ENCODE assay signal across 1 cellular context in genomic region chr1:180213401-180214177, GRCh38.
TF ChIP-seq lines count a peak whose summit lies in the region.

No MANE protein-coding gene starts in this region.

TF ChIP-seq in K562, 482 proteins besides CTCF, POLR2A, EP300 and RAD21 (continued from another document and continues in another):
- no peak for TF ChIP-seq HOMEZ (CRISPR knock-in tag; IDR thresholded peaks at IDR 0.05)
- TF ChIP-seq TEAD4 (IDR thresholded peaks at IDR 0.05; ENCODE audit: low read length) = no peak; the same call in 1 of the 2 replicates
- TF ChIP-seq TEAD4 (CRISPR knock-in tag; IDR thresholded peaks at IDR 0.05; ENCODE audit: borderline replicate concordance) = no peak
- peak; percentile 49 for TF ChIP-seq ELF1 (tag; IDR thresholded peaks at IDR 0.05)
- TF ChIP-seq ZNF707 (CRISPR knock-in tag; conservative IDR thresholded peaks at IDR 0.05) = no peak
- TF ChIP-seq ILF3 (IDR thresholded peaks at IDR 0.05; ENCODE audit: borderline replicate concordance) = no peak
- no peak for TF ChIP-seq GTF2A2 (tag; IDR thresholded peaks at IDR 0.05)
- TF ChIP-seq RAD51 (IDR thresholded peaks at IDR 0.05; ENCODE audit: borderline replicate concordance, low read depth) = peak; percentile 99
- no peak for TF ChIP-seq HNRNPK (IDR thresholded peaks at IDR 0.05; ENCODE audit: low read depth, low read length, poor library complexity, severe bottlenecking)
- peak; percentile 69; the same call in 1 of the 2 replicates for TF ChIP-seq MITF (IDR thresholded peaks at IDR 0.05)
- no peak for TF ChIP-seq ARID3B (CRISPR knock-in tag; IDR thresholded peaks at IDR 0.05; ENCODE audit: borderline replicate concordance)
- TF ChIP-seq E2F1 (CRISPR knock-in tag; IDR thresholded peaks at IDR 0.05) = 0 out of 2 replicates have a peak, but pooled peaks have one; percentile 30
- peak; percentile 38 for TF ChIP-seq TFAP4 (CRISPR knock-in tag; IDR thresholded peaks at IDR 0.05; ENCODE audit: borderline replicate concordance)
- TF ChIP-seq ZNF384 (IDR thresholded peaks at IDR 0.05; ENCODE audit: low read depth, low read length) = no peak
- TF ChIP-seq ZNF639 (CRISPR knock-in tag; conservative IDR thresholded peaks at IDR 0.05 in 1 of 2, IDR thresholded peaks at IDR 0.05 in 1 of 2) = peak in 1 of 2 experiments; percentile 35; a peak in 1 of 4 replicates
- peak; percentile 96 for TF ChIP-seq USF2 (CRISPR knock-in tag; IDR thresholded peaks at IDR 0.05)
- no peak for TF ChIP-seq DNMT1 (IDR thresholded peaks at IDR 0.05)
- TF ChIP-seq MTA3 (IDR thresholded peaks at IDR 0.05; ENCODE audit: borderline replicate concordance) = 0 out of 2 replicates have a peak, but pooled peaks have one; percentile 29
- TF ChIP-seq KHSRP (IDR thresholded peaks at IDR 0.05) = no peak
- no peak for TF ChIP-seq THAP7 (CRISPR knock-in tag; IDR thresholded peaks at IDR 0.05)
- TF ChIP-seq ZNF79 (CRISPR knock-in tag; IDR thresholded peaks at IDR 0.05; ENCODE audit: low read depth) = no peak
- peak; percentile 59 for TF ChIP-seq NR2C1 (IDR thresholded peaks at IDR 0.05)
- no peak for TF ChIP-seq NR2C1 (tag; IDR thresholded peaks at IDR 0.05)
- TF ChIP-seq ZNF354B (CRISPR knock-in tag; IDR thresholded peaks at IDR 0.05) = no peak
- peak in 1 of 2 experiments; percentile 55; a peak in 1 of 4 replicates for TF ChIP-seq FOXK2 (conservative IDR thresholded peaks at IDR 0.05 in 1 of 2, IDR thresholded peaks at IDR 0.05 in 1 of 2; ENCODE audit: low read depth in 2 of 2)
- TF ChIP-seq MGA (IDR thresholded peaks at IDR 0.05) = peak; percentile 76
- TF ChIP-seq TBL1XR1 (IDR thresholded peaks at IDR 0.05; ENCODE audit: low read length in 2 of 2) = no peak
- 0 out of 4 replicates have a peak, but pooled peaks of 1 of the 2 experiments have one; percentile 7 for TF ChIP-seq KDM1A (IDR thresholded peaks at IDR 0.05)
- peak; percentile 55; the same call in 1 of the 2 replicates for TF ChIP-seq EHMT2 (IDR thresholded peaks at IDR 0.05)
- TF ChIP-seq SLC30A9 (CRISPR knock-in tag; IDR thresholded peaks at IDR 0.05) = no peak
- TF ChIP-seq CREB1 (IDR thresholded peaks at IDR 0.05) = no peak
- TF ChIP-seq CREB1 (CRISPR knock-in tag; IDR thresholded peaks at IDR 0.05) = no peak
- TF ChIP-seq GMEB1 (CRISPR knock-in tag; IDR thresholded peaks at IDR 0.05) = no peak
